ENCODE assay signal across 1 cellular context in the genomic region with DNA sequence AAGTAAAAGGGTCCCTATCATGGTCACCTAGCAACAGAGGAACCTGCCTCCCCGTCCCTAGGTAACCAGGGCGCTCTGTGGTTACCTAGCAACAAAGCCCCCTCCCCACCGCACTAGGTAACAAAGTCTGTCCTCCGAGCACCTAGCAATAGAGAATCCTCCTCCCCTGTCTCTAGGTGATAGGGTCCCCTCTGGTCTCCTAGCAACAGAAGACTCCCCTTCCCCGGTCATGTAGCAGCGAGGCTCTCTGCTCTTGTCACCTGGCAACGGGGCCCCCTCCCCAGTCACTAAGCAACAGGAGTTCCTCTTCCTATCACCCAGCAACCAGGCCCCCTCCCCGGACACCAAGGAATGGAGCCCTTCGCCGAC.
TF ChIP-seq lines count a peak whose summit lies in the region.

No MANE protein-coding gene starts in this region.

TF ChIP-seq in GM12878, 131 proteins besides CTCF, POLR2A, EP300 and RAD21:
- TF ChIP-seq BCLAF1 (IDR thresholded peaks at IDR 0.05) (no peak), ZNF207 (IDR thresholded peaks at IDR 0.05; ENCODE audit: borderline replicate concordance) (no peak), MXI1 (IDR thresholded peaks at IDR 0.05; ENCODE audit: low read depth, low read length) (peak; percentile 3; the same call in 1 of the 2 replicates), SREBF1 (IDR thresholded peaks at IDR 0.05; ENCODE audit: low read length) (no peak), MTA2 (IDR thresholded peaks at IDR 0.05; ENCODE audit: low read depth) (peak; percentile 9; the same call in 1 of the 2 replicates), RFX5 (IDR thresholded peaks at IDR 0.05; ENCODE audit: low read depth, low read length) (peak; percentile 22; the same call in 1 of the 2 replicates), SMAD5 (IDR thresholded peaks at IDR 0.05; ENCODE audit: low read depth) (no peak), SMARCA5 (IDR thresholded peaks at IDR 0.05) (no peak), HDGF (IDR thresholded peaks at IDR 0.05) (no peak), EED (IDR thresholded peaks at IDR 0.05; ENCODE audit: low read depth) (no peak), TCF7 (IDR thresholded peaks at IDR 0.05; ENCODE audit: borderline replicate concordance) (no peak), YBX1 (IDR thresholded peaks at IDR 0.05) (no peak), MTA3 (IDR thresholded peaks at IDR 0.05; ENCODE audit: borderline replicate concordance, low read length) (no peak), FOXM1 (IDR thresholded peaks at IDR 0.05; ENCODE audit: low read depth, low read length) (no peak), BMI1 (IDR thresholded peaks at IDR 0.05; ENCODE audit: borderline replicate concordance) (peak; percentile 90), TAF1 (IDR thresholded peaks at IDR 0.05; ENCODE audit: borderline replicate concordance, low read depth, low read length) (no peak), WRNIP1 (IDR thresholded peaks at IDR 0.05; ENCODE audit: borderline replicate concordance, low read depth, low read length) (no peak), SPI1 (IDR thresholded peaks at IDR 0.05; ENCODE audit: borderline replicate concordance, insufficient read depth, low read depth, low read length) (no peak), ZNF592 (IDR thresholded peaks at IDR 0.05) (no peak), CEBPB (IDR thresholded peaks at IDR 0.05; ENCODE audit: borderline replicate concordance in 1 of 2, low read depth in 2 of 2, low read length in 2 of 2) (no peak), POLR2AphosphoS2 (IDR thresholded peaks at IDR 0.05; ENCODE audit: low read depth, low read length) (no peak), MEF2B (IDR thresholded peaks at IDR 0.05; ENCODE audit: partially characterized antibody, poor library complexity, severe bottlenecking) (peak; percentile 49)
- TF ChIP-seq, protein P1, sequence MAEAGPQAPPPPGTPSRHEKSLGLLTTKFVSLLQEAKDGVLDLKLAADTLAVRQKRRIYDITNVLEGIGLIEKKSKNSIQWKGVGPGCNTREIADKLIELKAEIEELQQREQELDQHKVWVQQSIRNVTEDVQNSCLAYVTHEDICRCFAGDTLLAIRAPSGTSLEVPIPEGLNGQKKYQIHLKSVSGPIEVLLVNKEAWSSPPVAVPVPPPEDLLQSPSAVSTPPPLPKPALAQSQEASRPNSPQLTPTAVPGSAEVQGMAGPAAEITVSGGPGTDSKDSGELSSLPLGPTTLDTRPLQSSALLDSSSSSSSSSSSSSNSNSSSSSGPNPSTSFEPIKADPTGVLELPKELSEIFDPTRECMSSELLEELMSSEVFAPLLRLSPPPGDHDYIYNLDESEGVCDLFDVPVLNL (IDR thresholded peaks at IDR 0.05; ENCODE audit: low read depth, low read length): no peak
- TF ChIP-seq, protein P2, sequence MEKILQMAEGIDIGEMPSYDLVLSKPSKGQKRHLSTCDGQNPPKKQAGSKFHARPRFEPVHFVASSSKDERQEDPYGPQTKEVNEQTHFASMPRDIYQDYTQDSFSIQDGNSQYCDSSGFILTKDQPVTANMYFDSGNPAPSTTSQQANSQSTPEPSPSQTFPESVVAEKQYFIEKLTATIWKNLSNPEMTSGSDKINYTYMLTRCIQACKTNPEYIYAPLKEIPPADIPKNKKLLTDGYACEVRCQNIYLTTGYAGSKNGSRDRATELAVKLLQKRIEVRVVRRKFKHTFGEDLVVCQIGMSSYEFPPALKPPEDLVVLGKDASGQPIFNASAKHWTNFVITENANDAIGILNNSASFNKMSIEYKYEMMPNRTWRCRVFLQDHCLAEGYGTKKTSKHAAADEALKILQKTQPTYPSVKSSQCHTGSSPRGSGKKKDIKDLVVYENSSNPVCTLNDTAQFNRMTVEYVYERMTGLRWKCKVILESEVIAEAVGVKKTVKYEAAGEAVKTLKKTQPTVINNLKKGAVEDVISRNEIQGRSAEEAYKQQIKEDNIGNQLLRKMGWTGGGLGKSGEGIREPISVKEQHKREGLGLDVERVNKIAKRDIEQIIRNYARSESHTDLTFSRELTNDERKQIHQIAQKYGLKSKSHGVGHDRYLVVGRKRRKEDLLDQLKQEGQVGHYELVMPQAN (conservative IDR thresholded peaks at IDR 0.05): peak; percentile 64; the same call in 1 of the 2 replicates
